Comparison of ENCODE assay signal across 19 cellular contexts in genomic region chr1:18645172-18646090, GRCh38. TPM values are rescaled to one million over a fixed set of nuclear protein-coding genes. Genes with fewer than 3 reads are reported as not detected.
DNase-seq lines count a peak whose midpoint lies in the region; ATAC-seq and TF ChIP-seq lines count a peak whose summit lies in the region.
"Had no signal": no experiment of that assay in that cellular context is flagged by ENCODE, and none has a peak within 500 bp of the region (broad histone marks: within the 10 kb centered on the region; RNA-seq: fewer than 3 reads in every experiment).

No MANE protein-coding gene starts in this region.

- H4K20me1 ChIP-seq in neural progenitor cell (ENCODE audit: low read depth): peaks cover 96% of the 10 kb centered on the region

- H3K27ac ChIP-seq in neural progenitor cell: no peak overlapping the region
- H3K27ac ChIP-seq: lower lobe of right lung, Peyer's patch, transverse colon, VCaP had no signal

- H3F3A ChIP-seq in neural progenitor cell (ENCODE audit: low read depth): peaks cover 88% of the 10 kb centered on the region

- H2AFZ ChIP-seq in neural progenitor cell (replicated peaks): no peak overlapping the region

- DNase-seq in activated CD4-positive, alpha-beta T cell treated with anti-CD3 and anti-CD28 coated beads for 48 hours: peak; percentile 26
- DNase-seq in activated CD4-positive, alpha-beta T cell treated with anti-CD3 and anti-CD28 coated beads, Interleukin-2, amount 10 ng/mL, durations not matched to agents 24 days and 14 days: no peak
- DNase-seq in GM10266 (ENCODE audit: extremely low spot score) (peak; percentile 47), neural progenitor cell (ENCODE audit: low spot score) (peak; percentile 85), left cardiac atrium (no peak), NCI-H345 treated with DMSO at 0.1 percent for 48 hours (lab: John Stamatoyannopoulos, UW; ENCODE audit: unreplicated experiment) (no peak)
- DNase-seq in activated CD8-positive, alpha-beta memory T cell treated with anti-CD3 and anti-CD28 coated beads, Interleukin-2, amount 50 U/mL, for 4 hours: no peak
- DNase-seq: foreskin fibroblast; lower lobe of right lung; NCI-H2029 treated with DMSO at 0.1 percent for 48 hours; Peyer's patch; stimulated activated CD4-positive, alpha-beta T cell treated with anti-CD3 and anti-CD28 coated beads, Interleukin-4, amount 100 ng/mL, for 1 hour; stimulated activated CD8-positive, alpha-beta memory T cell treated with anti-CD3 and anti-CD28 coated beads, Interleukin-4, amount 100 ng/mL, for 48 hours; transverse colon had no signal

- H3K9ac ChIP-seq in neural progenitor cell: no peak overlapping the region

- H3K9me3 ChIP-seq in neural progenitor cell (ENCODE audit: low read depth): no peaks in the 10 kb centered on the region
- H3K9me3 ChIP-seq: lower lobe of right lung, Peyer's patch, transverse colon had no signal

- H3K9me3 Mint-ChIP-seq in activated CD4-positive, alpha-beta T cell treated with anti-CD3 and anti-CD28 coated beads, Interleukin-2, amount 10 ng/mL, durations not matched to agents 24 days and 14 days: no peaks in the 10 kb centered on the region
- H3K9me3 Mint-ChIP-seq in brain: peaks cover 0 to 10% (median 0%) of the 10 kb centered on the region in 5 experiments
- no peaks in the 10 kb centered on the region for H3K9me3 Mint-ChIP-seq in neural progenitor cell
- H3K9me3 Mint-ChIP-seq: natural killer cell treated with Interleukin-12 subunit alpha and Interleukin-12 subunit beta and Interleukin-15 and Interleukin-18, amount 100 ng/mL, for 72 hours had no signal

- TF ChIP-seq CTCF in GM10266 (IDR thresholded peaks at IDR 0.05; ENCODE audit: control insufficient read depth, insufficient read depth, low read depth, missing control alignments) (no peak), brain (conservative IDR thresholded peaks at IDR 0.05) (no peak), neural progenitor cell (IDR thresholded peaks at IDR 0.05) (no peak)

- ATAC-seq in left cardiac atrium: no peak
- ATAC-seq: natural killer cell treated with Interleukin-12 subunit alpha and Interleukin-12 subunit beta and Interleukin-15 and Interleukin-18, amount 100 ng/mL, for 72 hours; sciatic nerve had no signal

- H3K36me3 Mint-ChIP-seq in activated CD4-positive, alpha-beta T cell treated with anti-CD3 and anti-CD28 coated beads, Interleukin-2, amount 10 ng/mL, durations not matched to agents 24 days and 14 days (ENCODE audit: low read depth): peaks cover 4% of the 10 kb centered on the region
- H3K36me3 Mint-ChIP-seq in brain: peaks cover 4% of the 10 kb centered on the region
- no peaks in the 10 kb centered on the region for H3K36me3 Mint-ChIP-seq in neural progenitor cell
- H3K36me3 Mint-ChIP-seq: natural killer cell treated with Interleukin-12 subunit alpha and Interleukin-12 subunit beta and Interleukin-15 and Interleukin-18, amount 100 ng/mL, for 72 hours had no signal

- H3K79me2 ChIP-seq in neural progenitor cell (ENCODE audit: low read depth): no peaks in the 10 kb centered on the region

- H3K27me3 Mint-ChIP-seq in activated CD4-positive, alpha-beta T cell treated with anti-CD3 and anti-CD28 coated beads, Interleukin-2, amount 10 ng/mL, durations not matched to agents 24 days and 14 days: peaks cover 81% of the 10 kb centered on the region
- peaks cover 100% of the 10 kb centered on the region for H3K27me3 Mint-ChIP-seq in brain
- H3K27me3 Mint-ChIP-seq in neural progenitor cell (ENCODE audit: insufficient read depth, low read depth): peaks cover 56% of the 10 kb centered on the region

- H3K4me2 ChIP-seq in neural progenitor cell: peak overlapping the region; percentile 53

- peaks cover 79% of the 10 kb centered on the region for H3K4me1 ChIP-seq in neural progenitor cell

- no peak overlapping the region for H3K4me3 Mint-ChIP-seq in activated CD4-positive, alpha-beta T cell treated with anti-CD3 and anti-CD28 coated beads, Interleukin-2, amount 10 ng/mL, durations not matched to agents 24 days and 14 days
- H3K4me3 Mint-ChIP-seq in brain: peak overlapping the region; percentile 54 to 83 (median 70)
- peak overlapping the region; percentile 77 for H3K4me3 Mint-ChIP-seq in neural progenitor cell
- H3K4me3 Mint-ChIP-seq: natural killer cell treated with Interleukin-12 subunit alpha and Interleukin-12 subunit beta and Interleukin-15 and Interleukin-18, amount 100 ng/mL, for 72 hours had no signal

- H3K27ac Mint-ChIP-seq in activated CD4-positive, alpha-beta T cell treated with anti-CD3 and anti-CD28 coated beads, Interleukin-2, amount 10 ng/mL, durations not matched to agents 24 days and 14 days: no peak overlapping the region
- H3K27ac Mint-ChIP-seq in brain (peak overlapping the region in 3 of 5 experiments; percentile 43 to 81 (median 72)), neural progenitor cell (no peak overlapping the region)
- H3K27ac Mint-ChIP-seq: natural killer cell treated with Interleukin-12 subunit alpha and Interleukin-12 subunit beta and Interleukin-15 and Interleukin-18, amount 100 ng/mL, for 72 hours had no signal

- H3K4me1 Mint-ChIP-seq in activated CD4-positive, alpha-beta T cell treated with anti-CD3 and anti-CD28 coated beads, Interleukin-2, amount 10 ng/mL, durations not matched to agents 24 days and 14 days: peaks cover 12% of the 10 kb centered on the region
- H3K4me1 Mint-ChIP-seq in brain: peaks cover 75% of the 10 kb centered on the region
- peaks cover 74% of the 10 kb centered on the region for H3K4me1 Mint-ChIP-seq in neural progenitor cell

- intact Hi-C loops in activated CD4-positive, alpha-beta T cell treated with anti-CD3 and anti-CD28 coated beads, Interleukin-2, amount 10 ng/mL, durations not matched to agents 24 days and 14 days (cut with micrococcal nuclease): loop anchor here (10.0 kb wide), 1 partner anchor 541 kb away; the partner anchor contains the start of gene IGSF21
- intact Hi-C loops in left cardiac atrium (cut with DNase I): no loop called here

- no peaks in the 10 kb centered on the region for H3K36me3 ChIP-seq in neural progenitor cell
- H3K36me3 ChIP-seq: lower lobe of right lung, Peyer's patch, transverse colon had no signal

- H3K27me3 ChIP-seq in neural progenitor cell: peaks cover 100% of the 10 kb centered on the region

- no peak overlapping the region for H3K4me3 ChIP-seq in neural progenitor cell

RNA-seq across cellular contexts. Expression of gene PAX7, which starts 14.8 kb away (rescaled TPM):
- total RNA-seq in activated CD4-positive, alpha-beta T cell treated with anti-CD3 and anti-CD28 coated beads, Interleukin-2, amount 10 ng/mL, durations not matched to agents 24 days and 14 days: not detected in 2 replicates
- 0.34 TPM for polyA plus RNA-seq in brain (ENCODE audit: insufficient read depth, low read depth, low replicate concordance)
- total RNA-seq in neural progenitor cell (ENCODE audit: low replicate concordance): 0.06 and 0.46 TPM in 2 replicates
- total RNA-seq in left cardiac atrium: not detected
- total RNA-seq: G401; lower lobe of right lung; natural killer cell treated with Interleukin-12 subunit alpha and Interleukin-12 subunit beta and Interleukin-15 and Interleukin-18, amount 100 ng/mL, for 72 hours; Peyer's patch; sciatic nerve; transverse colon had no signal

Comparison
In these comparisons a context has a peak if more than half of its experiments do, and no peak if none do; other contexts are left out.
1. DNase-seq: peak in activated CD4-positive, alpha-beta T cell treated with anti-CD3 and anti-CD28 coated beads for 48 hours (single experiment), GM10266 (single experiment) and neural progenitor cell (single experiment); none in activated CD4-positive, alpha-beta T cell treated with anti-CD3 and anti-CD28 coated beads, Interleukin-2, amount 10 ng/mL, durations not matched to agents 24 days and 14 days (single experiment), left cardiac atrium (single experiment), activated CD8-positive, alpha-beta memory T cell treated with anti-CD3 and anti-CD28 coated beads, Interleukin-2, amount 50 U/mL, for 4 hours (single experiment) and NCI-H345 treated with DMSO at 0.1 percent for 48 hours (single experiment).
2. H3K27ac Mint-ChIP-seq: peak in brain (3 of 5); none in activated CD4-positive, alpha-beta T cell treated with anti-CD3 and anti-CD28 coated beads, Interleukin-2, amount 10 ng/mL, durations not matched to agents 24 days and 14 days (single experiment) and neural progenitor cell (single experiment).